16 cellular contexts compared by ENCODE assay signal in the genomic region with DNA sequence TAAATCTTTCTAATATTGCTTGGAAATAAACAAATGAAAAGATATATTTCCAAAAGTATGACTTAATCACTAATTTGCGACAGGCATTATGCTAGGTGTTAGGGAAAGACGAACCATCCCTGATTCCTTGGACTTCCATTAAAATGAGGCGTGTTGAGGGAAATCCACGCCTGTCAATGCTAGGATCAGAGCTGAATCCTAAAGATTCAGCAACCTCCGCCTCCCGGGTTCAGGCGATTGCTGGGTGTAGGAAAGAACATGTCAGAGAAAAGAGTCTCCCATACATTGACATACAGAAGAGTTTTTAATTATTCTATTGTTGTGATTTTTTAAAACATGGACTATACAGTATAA. TPM values are rescaled to one million over a fixed set of nuclear protein-coding genes. Genes with fewer than 3 reads are reported as not detected.
A peak's percentile ranks its signal among the peaks of the same experiment; 100 is the strongest.
DNase-seq lines count a peak whose midpoint lies in the region; ATAC-seq and TF ChIP-seq lines count a peak whose summit lies in the region.
"Had no signal": no experiment of that assay in that cellular context is flagged by ENCODE, and none has a peak within 500 bp of the region (broad histone marks: within the 10 kb centered on the region; RNA-seq: fewer than 3 reads in every experiment).

No MANE protein-coding gene starts in this region.

- BruUV-seq in PC-9 (replicated peaks; lab: Mats Ljungman, UMichigan): no TSS peak

- H3K4me3 ChIP-seq in cardiac muscle cell: peak overlapping the region; percentile 10
- no peak overlapping the region for H3K4me3 ChIP-seq in heart left ventricle
- peak overlapping the region; percentile 53 for H3K4me3 ChIP-seq in PC-9
- no peak overlapping the region for H3K4me3 ChIP-seq in hepatocyte

- peaks cover 11% of the 10 kb centered on the region for H3K27me3 ChIP-seq in cardiac muscle cell
- peaks cover 0 to 91% (median 38%) of the 10 kb centered on the region in 9 donors for H3K27me3 ChIP-seq in heart left ventricle
- H3K27me3 ChIP-seq in PC-9 (ENCODE audit: insufficient read depth, low read depth): no peaks in the 10 kb centered on the region
- no peaks in the 10 kb centered on the region for H3K27me3 ChIP-seq in hepatocyte

- H3K9me2 ChIP-seq in PC-9 (ENCODE audit: insufficient read depth) (no peaks in the 10 kb centered on the region), hepatocyte (replicated peaks; ENCODE audit: insufficient read depth) (no peaks in the 10 kb centered on the region)

- H3K4me2 ChIP-seq in PC-9 (peak overlapping the region; percentile 62), hepatocyte (peak overlapping the region; percentile 67)

- H3K4me1 ChIP-seq in cardiac muscle cell (ENCODE audit: low read depth) (no peaks in the 10 kb centered on the region), heart left ventricle (no peaks in the 10 kb centered on the region), PC-9 (replicated peaks; ENCODE audit: insufficient read depth) (peaks cover 9% of the 10 kb centered on the region; the same call in 1 of the 2 replicates), hepatocyte (ENCODE audit: insufficient read depth) (no peaks in the 10 kb centered on the region)
- H3K4me1 ChIP-seq: parathyroid adenoma had no signal

- H3K27ac ChIP-seq in cardiac muscle cell (no peak overlapping the region), heart left ventricle (no peak overlapping the region), PC-9 (peak overlapping the region; percentile 22; the same call in 1 of the 2 replicates), hepatocyte (no peak overlapping the region)
- H3K27ac ChIP-seq: epithelial cell of prostate, parathyroid adenoma, VCaP had no signal

- H3F3A ChIP-seq in PC-9 (ENCODE audit: insufficient read depth, low read depth): peaks cover 27% of the 10 kb centered on the region

- H3K9me3 ChIP-seq in cardiac muscle cell (ENCODE audit: low read depth): no peaks in the 10 kb centered on the region
- no peaks in the 10 kb centered on the region for H3K9me3 ChIP-seq in heart left ventricle
- H3K9me3 ChIP-seq in PC-9 (ENCODE audit: insufficient read depth, low read depth): no peaks in the 10 kb centered on the region
- H3K9me3 ChIP-seq in hepatocyte (ENCODE audit: low read depth): no peaks in the 10 kb centered on the region

- ATAC-seq in heart left ventricle: no peak
- no peak for ATAC-seq in HG03095 (IDR thresholded peaks at IDR 0.05; ENCODE audit: unreplicated experiment)
- no peak for ATAC-seq in HG03439 (IDR thresholded peaks at IDR 0.05; ENCODE audit: unreplicated experiment)

- DNase-seq in cardiac muscle cell (ENCODE audit: low read depth in 1 of 2, low spot score in 1 of 2) (no peak), heart left ventricle (no peak), PC-9 (peak; percentile 25 to 41), hepatocyte (ENCODE audit: low spot score) (no peak), amygdala (lab: John Stamatoyannopoulos, UW) (no peak), HCEC 1CT (no peak)
- DNase-seq: caudate nucleus; KBM-7; NCI-H1694; NK-92 treated with Interleukin-12 subunit alpha and Interleukin-12 subunit beta, amount 100 ng/mL, for 24 hours had no signal

- H2AFZ ChIP-seq in PC-9 (0 out of 2 replicates have a peak overlapping the region, but pooled peaks have one; percentile 67), hepatocyte (no peak overlapping the region)
- H2AFZ ChIP-seq: parathyroid adenoma had no signal

- TF ChIP-seq CTCF in cardiac muscle cell (IDR thresholded peaks at IDR 0.05; ENCODE audit: low read depth, low read length): no peak
- TF ChIP-seq CTCF in heart left ventricle (IDR thresholded peaks at IDR 0.05): no peak
- TF ChIP-seq CTCF in PC-9 (conservative IDR thresholded peaks at IDR 0.05): no peak
- TF ChIP-seq CTCF in hepatocyte (IDR thresholded peaks at IDR 0.05; ENCODE audit: poor library complexity): no peak

- intact Hi-C loops in heart left ventricle (cut with DNase I) (no loop called here), PC-9 (cut with micrococcal nuclease; ENCODE audit: unreplicated experiment) (loop anchor here (2.0 kb wide), 2 partner anchors 16 to 438 kb away; no protein-coding TSS in a partner anchor)

- H3K36me3 ChIP-seq in cardiac muscle cell: no peaks in the 10 kb centered on the region
- H3K36me3 ChIP-seq in heart left ventricle: no peaks in the 10 kb centered on the region
- H3K36me3 ChIP-seq in PC-9 (ENCODE audit: low read depth): no peaks in the 10 kb centered on the region
- no peaks in the 10 kb centered on the region for H3K36me3 ChIP-seq in hepatocyte (replicated peaks; ENCODE audit: insufficient read depth, low read depth)

- H3K79me2 ChIP-seq in PC-9 (ENCODE audit: low read depth): no peaks in the 10 kb centered on the region
- no peaks in the 10 kb centered on the region for H3K79me2 ChIP-seq in hepatocyte
- H3K79me2 ChIP-seq: parathyroid adenoma had no signal

- POLR2A ChIA-PET in PC-9 (lab: Charles Lee; ENCODE audit: unreplicated experiment): no interaction called here

- 19 to 39% (median 33%) methylated on average over 7 of the region's 7 CpGs for WGBS in heart left ventricle, 4 donors
- 18% methylated on average over 7 of the region's 7 CpGs for WGBS in hepatocyte (ENCODE audit: low lambda C conversion rate, missing lambda C conversion rate)

- no peak for TF ChIP-seq POLR2A in heart left ventricle (IDR thresholded peaks at IDR 0.05)

- H4K20me1 ChIP-seq in PC-9 (ENCODE audit: insufficient read depth): no peaks in the 10 kb centered on the region
- no peaks in the 10 kb centered on the region for H4K20me1 ChIP-seq in hepatocyte (ENCODE audit: insufficient read depth, poor library complexity, severe bottlenecking)

- CTCF ChIA-PET in PC-9 (lab: Charles Lee): interaction anchor here (0.6 kb wide), 1 partner anchor 15 kb away, joined by 22 read pairs; no protein-coding TSS in a partner anchor

RNA-seq across cellular contexts. Expression of gene PRSS16, which starts 16.8 kb away (rescaled TPM):
- total RNA-seq in cardiac muscle cell (4.4 and 9.9 TPM in 2 replicates), heart left ventricle (1 to 10 TPM in 1 of 9 donors, under 1 TPM in 1, not detected in 7; 0.11 to 1.5 TPM), PC-9 (2021) (32.3 and 32.5 TPM in 2 replicates), hepatocyte (9.9 and 11.2 TPM in 2 replicates)
- polyA plus RNA-seq in cardiac muscle cell (2.7 and 5.2 TPM in 2 replicates), heart left ventricle (not detected), hepatocyte (11.7 and 19.4 TPM in 2 replicates)
- total RNA-seq: lung microvascular endothelial cell had no signal

Comparison
In these comparisons a context has a peak if more than half of its experiments do, and no peak if none do; other contexts are left out.
1. H3K4me3 ChIP-seq: peak in cardiac muscle cell (single experiment) and PC-9 (single experiment); none in heart left ventricle (0 of 12) and hepatocyte (single experiment).
2. DNase-seq: peak in PC-9 (2 of 2); none in cardiac muscle cell (0 of 2), heart left ventricle (0 of 5), hepatocyte (single experiment), amygdala (0 of 56) and HCEC 1CT (single experiment).